Comparison of ENCODE assay signal across 8 cellular contexts in genomic region chr19:42132851-42133528, GRCh38. TPM values are rescaled to one million over a fixed set of nuclear protein-coding genes. Genes with fewer than 3 reads are reported as not detected.
A peak's percentile ranks its signal among the peaks of the same experiment; 100 is the strongest.
DNase-seq lines count a peak whose midpoint lies in the region; ATAC-seq lines count a peak whose summit lies in the region.

No MANE protein-coding gene starts in this region.

- no peak overlapping the region for H2BK15ac ChIP-seq in mesenchymal stem cell (ENCODE audit: low read depth, poor library complexity, severe bottlenecking)

- H3K27me3 ChIP-seq in mesenchymal stem cell (ENCODE audit: control insufficient read depth in 1 of 2, insufficient read depth in 1 of 2, low read length in 2 of 2) = no peaks in the 10 kb centered on the region

- H3K9me3 Mint-ChIP-seq in activated CD4-positive, alpha-beta memory T cell treated with anti-CD3 and anti-CD28 coated beads for 36 hours = no peaks in the 10 kb centered on the region

- H3K9ac ChIP-seq in mesenchymal stem cell (ENCODE audit: low read length) = peak overlapping the region; percentile 72

- peak overlapping the region; percentile 10 for H2AK5ac ChIP-seq in mesenchymal stem cell (ENCODE audit: low read length, severe bottlenecking)

- in situ Hi-C loops in G401 (cut with HindIII; ENCODE audit: low sequenced_read_pairs) = no loop called here

- POLR2A ChIA-PET in activated CD4-positive, alpha-beta memory T cell treated with anti-CD3 and anti-CD28 coated beads for 36 hours (lab: Charles Lee) = interaction anchor here (0.7 to 2.8 kb wide), 6 partner anchors 10 to 169 kb away, joined by 3 to 23 read pairs (median 4); partner anchors contain the start of genes GSK3A and PAFAH1B3

- no peak overlapping the region for H4K8ac ChIP-seq in mesenchymal stem cell (ENCODE audit: low read length)

- H3K27me3 Mint-ChIP-seq in activated CD4-positive, alpha-beta memory T cell treated with anti-CD3 and anti-CD28 coated beads for 36 hours = no peaks in the 10 kb centered on the region

- no peaks in the 10 kb centered on the region for H3K9me3 ChIP-seq in mesenchymal stem cell (ENCODE audit: control insufficient read depth, low read length)

- no peak overlapping the region for H3K23ac ChIP-seq in mesenchymal stem cell (ENCODE audit: low read length in 2 of 2)

- H3K4me3 Mint-ChIP-seq in activated CD4-positive, alpha-beta memory T cell treated with anti-CD3 and anti-CD28 coated beads for 36 hours = peak overlapping the region; percentile 81

- peaks cover 49% of the 10 kb centered on the region for H3K4me1 Mint-ChIP-seq in activated CD4-positive, alpha-beta memory T cell treated with anti-CD3 and anti-CD28 coated beads for 36 hours (ENCODE audit: low read depth)

- H3K4ac ChIP-seq in mesenchymal stem cell (ENCODE audit: low read depth in 1 of 2, low read length in 2 of 2) = no peak overlapping the region

- H2BK120ac ChIP-seq in mesenchymal stem cell (ENCODE audit: low read depth, low read length) = no peak overlapping the region

- no peak overlapping the region for H2BK5ac ChIP-seq in mesenchymal stem cell (ENCODE audit: low read depth, low read length, poor library complexity, severe bottlenecking)

- peak; percentile 83 for DNase-seq in G401 (ENCODE audit: low spot score)
- DNase-seq in NCI-H526 treated with DMSO at 0.1 percent for 48 hours (lab: John Stamatoyannopoulos, UW) = peak; percentile 49
- peak; percentile 88 for DNase-seq in activated CD4-positive, alpha-beta memory T cell treated with anti-CD3 and anti-CD28 coated beads for 36 hours
- DNase-seq in effector CD4-positive, alpha-beta T cell = peak; percentile 78
- DNase-seq in mesenchymal stem cell = peak; percentile 53
- DNase-seq in stimulated activated CD8-positive, alpha-beta memory T cell treated with anti-CD3 and anti-CD28 coated beads, Interleukin-12 subunit alpha, Interleukin-12 subunit beta, amount 100 ng/mL, for 4 hours (ENCODE audit: low read depth) = peak; percentile 78

- intact Hi-C loops in activated CD4-positive, alpha-beta memory T cell treated with anti-CD3 and anti-CD28 coated beads for 36 hours (cut with micrococcal nuclease) = loop anchor here (1.0 to 5.0 kb wide), 10 partner anchors 10 to 289 kb away; partner anchors contain the start of genes MEGF8 and ZNF574

- 6% methylated on average over 44 of the region's 46 CpGs for WGBS in mesenchymal stem cell

- H3K18ac ChIP-seq in mesenchymal stem cell (ENCODE audit: low read depth in 1 of 2, low read length in 2 of 2) = no peak overlapping the region

- H3K36me3 Mint-ChIP-seq in activated CD4-positive, alpha-beta memory T cell treated with anti-CD3 and anti-CD28 coated beads for 36 hours = no peaks in the 10 kb centered on the region

- CTCF ChIA-PET in activated CD4-positive, alpha-beta memory T cell treated with anti-CD3 and anti-CD28 coated beads for 36 hours (lab: Charles Lee) = interaction anchor here (0.6 to 2.7 kb wide), 41 partner anchors 9 to 309 kb away, joined by 3 to 43 read pairs (median 4); partner anchors contain the start of genes DEDD2, GSK3A, ZNF526 and ZNF574

- peak overlapping the region; percentile 85 for H3K27ac Mint-ChIP-seq in activated CD4-positive, alpha-beta memory T cell treated with anti-CD3 and anti-CD28 coated beads for 36 hours

- H3K27ac ChIP-seq in mesenchymal stem cell (ENCODE audit: low read length, poor library complexity, severe bottlenecking) = no peak overlapping the region

- peak; percentile 32 for ATAC-seq in HG03175 (IDR thresholded peaks at IDR 0.05; ENCODE audit: unreplicated experiment)
- ATAC-seq in GM19351 (IDR thresholded peaks at IDR 0.05; ENCODE audit: unreplicated experiment) = no peak

- no peak overlapping the region for H3K14ac ChIP-seq in mesenchymal stem cell (ENCODE audit: low read length in 2 of 2)

- H2BK12ac ChIP-seq in mesenchymal stem cell (ENCODE audit: low read length in 2 of 2) = peak overlapping the region in 1 of 2 experiments; percentile 3

- peak overlapping the region; percentile 78 for H3K4me2 ChIP-seq in mesenchymal stem cell (ENCODE audit: low read length, poor library complexity, severe bottlenecking)

- H3K36me3 ChIP-seq in mesenchymal stem cell (ENCODE audit: control insufficient read depth in 1 of 2, insufficient read depth in 2 of 2, low read depth in 1 of 2, low read length in 2 of 2) = no peaks in the 10 kb centered on the region

- H3K4me3 ChIP-seq in mesenchymal stem cell (ENCODE audit: insufficient read depth in 1 of 2, low read depth in 1 of 2, low read length in 2 of 2) = peak overlapping the region; percentile 44 to 79

- H3K79me1 ChIP-seq in mesenchymal stem cell (replicated peaks; ENCODE audit: low read length, poor library complexity, severe bottlenecking) = peaks cover 2% of the 10 kb centered on the region

- peaks cover 35% of the 10 kb centered on the region for H3K4me1 ChIP-seq in mesenchymal stem cell (ENCODE audit: control insufficient read depth, insufficient read depth, low read depth, low read length)

- H4K91ac ChIP-seq in mesenchymal stem cell (ENCODE audit: low read length) = no peak overlapping the region

- peak overlapping the region; percentile 73 for H2AFZ ChIP-seq in mesenchymal stem cell (ENCODE audit: low read depth, low read length)

RNA-seq across cellular contexts. Expression of gene POU2F2, which starts 0.7 kb away (rescaled TPM):
- not detected in 2 replicates for total RNA-seq in G401 (2014; rRNA removed; shearing (Covaris generic))
- 10 to 100 TPM; 55.6 to 57.3 TPM for total RNA-seq in activated CD4-positive, alpha-beta memory T cell treated with anti-CD3 and anti-CD28 coated beads for 36 hours
- 10.3 TPM for polyA plus RNA-seq in mesenchymal stem cell (2013, experiment 1 of 2)
- 9.3 TPM for polyA plus RNA-seq in mesenchymal stem cell (2013, experiment 2 of 2)

RNA-seq across cellular contexts. Expression of gene ZNF574, which starts 57.0 kb away (rescaled TPM):
- 22.4 and 22.7 TPM in 2 replicates for total RNA-seq in G401 (2014; rRNA removed; shearing (Covaris generic))
- 10 to 100 TPM; 12.2 to 13.2 TPM for total RNA-seq in activated CD4-positive, alpha-beta memory T cell treated with anti-CD3 and anti-CD28 coated beads for 36 hours
- 6.0 TPM for polyA plus RNA-seq in mesenchymal stem cell (2013, experiment 1 of 2)
- polyA plus RNA-seq in mesenchymal stem cell (2013, experiment 2 of 2) = 6.3 TPM

Comparison
In these comparisons a context has a peak if more than half of its experiments do, and no peak if none do; other contexts are left out.
1. RNA of gene POU2F2, which starts 0.7 kb away (total RNA-seq): 55.6 to 57.3 TPM in activated CD4-positive, alpha-beta memory T cell treated with anti-CD3 and anti-CD28 coated beads for 36 hours; not detected in G401; every median in the first group is over 10 times any median in the second.
2. Peak in every context shown above with its lines, with median percentiles within 50 percentile points of each other: DNase-seq.